12 cellular contexts compared by ENCODE assay signal in the genomic region with DNA sequence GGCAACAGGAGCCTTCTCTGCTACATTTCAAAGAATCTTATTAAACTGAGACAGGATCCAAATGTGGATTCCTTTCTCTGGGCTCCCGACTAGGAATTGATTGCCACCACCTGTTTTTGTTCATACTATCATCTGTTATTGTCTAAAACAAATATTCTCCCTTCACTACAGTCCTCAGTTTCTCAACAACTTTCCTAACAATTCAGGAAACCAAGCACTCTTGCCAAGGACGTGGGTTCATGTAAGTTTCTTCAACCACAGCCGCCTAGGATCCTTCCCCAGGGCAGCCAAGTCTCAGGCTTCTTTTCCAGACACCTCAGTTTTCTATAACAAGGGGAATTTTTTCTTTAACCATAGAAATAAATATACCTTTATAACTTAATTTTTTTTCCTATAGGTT. TPM values are rescaled to one million over a fixed set of nuclear protein-coding genes. Genes with fewer than 3 reads are reported as not detected.
DNase-seq lines count a peak whose midpoint lies in the region; ATAC-seq and TF ChIP-seq lines count a peak whose summit lies in the region.
"Had no signal": no experiment of that assay in that cellular context is flagged by ENCODE, and none has a peak within 500 bp of the region (broad histone marks: within the 10 kb centered on the region; RNA-seq: fewer than 3 reads in every experiment).

No MANE protein-coding gene starts in this region.

- intact Hi-C loops in heart left ventricle (cut with DNase I): no loop called here
- intact Hi-C loops in Calu3 (cut with micrococcal nuclease; ENCODE audit: unreplicated experiment): no loop called here

- TF ChIP-seq POLR2A in heart left ventricle (IDR thresholded peaks at IDR 0.05): no peak

- H3K27ac ChIP-seq in BLaER1 treated with 17β-estradiol and CSF1 and Interleukin-3, amounts not matched to agents 10 nM and 100 nM: peak overlapping the region in 9 of 11 experiments; percentile 1 to 65 (median 53); a peak in 16 of 22 replicates
- H3K27ac ChIP-seq in heart left ventricle (peak overlapping the region in 9 of 12 donors; percentile 26 to 85 (median 68)), skeletal muscle tissue (ENCODE audit: low read depth, low read length) (peak overlapping the region; percentile 34)
- H3K27ac ChIP-seq: vagina had no signal

- H3K9me3 Mint-ChIP-seq in Calu3 (ENCODE audit: low read depth, unreplicated experiment): no peaks in the 10 kb centered on the region
- H3K9me3 Mint-ChIP-seq: effector memory CD8-positive, alpha-beta T cell had no signal

- H3K27ac Mint-ChIP-seq in Calu3 (ENCODE audit: unreplicated experiment): no peak overlapping the region
- H3K27ac Mint-ChIP-seq: effector memory CD8-positive, alpha-beta T cell had no signal

- no peaks in the 10 kb centered on the region; a peak in 1 of 22 replicates for H3K9me3 ChIP-seq in BLaER1 treated with 17β-estradiol and CSF1 and Interleukin-3, amounts not matched to agents 10 nM and 100 nM (replicated peaks in 1 of 11)
- no peaks in the 10 kb centered on the region for H3K9me3 ChIP-seq in heart left ventricle
- no peaks in the 10 kb centered on the region for H3K9me3 ChIP-seq in skeletal muscle tissue (ENCODE audit: control insufficient read depth in 3 of 3, low read length in 3 of 3)
- H3K9me3 ChIP-seq: vagina had no signal

- in situ Hi-C loops in astrocyte of the cerebellum (cut with HindIII; ENCODE audit: low sequenced_read_pairs): no loop called here

- H3K27me3 ChIP-seq in BLaER1 treated with 17β-estradiol and CSF1 and Interleukin-3, amounts not matched to agents 10 nM and 100 nM: no peaks in the 10 kb centered on the region
- H3K27me3 ChIP-seq in heart left ventricle: no peaks in the 10 kb centered on the region
- no peaks in the 10 kb centered on the region for H3K27me3 ChIP-seq in skeletal muscle tissue (ENCODE audit: control insufficient read depth in 3 of 3, insufficient read depth in 3 of 3, low read length in 3 of 3)
- H3K27me3 ChIP-seq: vagina had no signal

- H4K20me1 ChIP-seq in BLaER1 treated with 17β-estradiol and CSF1 and Interleukin-3, amounts not matched to agents 10 nM and 100 nM: no peaks in the 10 kb centered on the region

- H3K4me3 ChIP-seq in BLaER1 treated with 17β-estradiol and CSF1 and Interleukin-3, amounts not matched to agents 10 nM and 100 nM: no peak overlapping the region; a peak in 2 of 20 replicates
- H3K4me3 ChIP-seq in astrocyte of the cerebellum (ENCODE audit: low read depth, low read length) (no peak overlapping the region), heart left ventricle (no peak overlapping the region), skeletal muscle tissue (ENCODE audit: low read length in 3 of 3) (peak overlapping the region in 1 of 3 donors; percentile 11)
- H3K4me3 ChIP-seq: vagina had no signal

- peaks cover 25 to 43% (median 29%) of the 10 kb centered on the region in 10 experiments for H3K4me1 ChIP-seq in BLaER1 treated with 17β-estradiol and CSF1 and Interleukin-3, amounts not matched to agents 10 nM and 100 nM
- H3K4me1 ChIP-seq in heart left ventricle (peaks cover 0 to 24% (median 6%) of the 10 kb centered on the region in 12 donors), skeletal muscle tissue (ENCODE audit: control insufficient read depth in 3 of 3, insufficient read depth in 3 of 3, low read length in 3 of 3) (peaks cover 0 to 8% (median 3%) of the 10 kb centered on the region in 3 donors)

- ATAC-seq in heart left ventricle: peak; percentile 50 to 82 (median 74)
- ATAC-seq: effector memory CD8-positive, alpha-beta T cell had no signal

- H3K9ac ChIP-seq in BLaER1 treated with 17β-estradiol and CSF1 and Interleukin-3, amounts not matched to agents 10 nM and 100 nM: peak overlapping the region in 4 of 11 experiments; percentile 10 to 39 (median 11); a peak in 4 of 22 replicates
- H3K9ac ChIP-seq in skeletal muscle tissue (ENCODE audit: low read depth in 1 of 3, low read length in 3 of 3): no peak overlapping the region

- TF ChIP-seq CTCF in astrocyte of the cerebellum (IDR thresholded peaks at IDR 0.05; ENCODE audit: low read depth, low read length, missing control alignments) (no peak), heart left ventricle (IDR thresholded peaks at IDR 0.05) (no peak), Calu3 (IDR thresholded peaks at IDR 0.05; ENCODE audit: unreplicated experiment) (no peak)

- no peaks in the 10 kb centered on the region for H3K36me3 ChIP-seq in BLaER1 treated with 17β-estradiol and CSF1 and Interleukin-3, amounts not matched to agents 10 nM and 100 nM
- no peaks in the 10 kb centered on the region for H3K36me3 ChIP-seq in heart left ventricle
- H3K36me3 ChIP-seq in skeletal muscle tissue (ENCODE audit: control insufficient read depth in 3 of 3, insufficient read depth in 3 of 3, low read length in 3 of 3): no peaks in the 10 kb centered on the region
- H3K36me3 ChIP-seq: vagina had no signal

- no peaks in the 10 kb centered on the region for H3K27me3 Mint-ChIP-seq in Calu3 (ENCODE audit: unreplicated experiment)
- H3K27me3 Mint-ChIP-seq: effector memory CD8-positive, alpha-beta T cell had no signal

- H3K4me3 Mint-ChIP-seq in Calu3 (ENCODE audit: low read depth, unreplicated experiment): no peak overlapping the region
- H3K4me3 Mint-ChIP-seq: effector memory CD8-positive, alpha-beta T cell had no signal

- DNase-seq in astrocyte of the cerebellum (ENCODE audit: low read depth): peak; percentile 82
- peak in 2 of 5 donors; percentile 20 to 42 for DNase-seq in heart left ventricle
- DNase-seq in hypothalamus (lab: John Stamatoyannopoulos, UW): no peak
- no peak for DNase-seq in NCI-H1092 treated with DMSO at 0.1 percent for 48 hours (lab: John Stamatoyannopoulos, UW)
- DNase-seq in NCI-H1417 treated with DMSO at 0.1 percent for 48 hours (lab: John Stamatoyannopoulos, UW): no peak
- no peak for DNase-seq in Calu3
- DNase-seq: effector memory CD8-positive, alpha-beta T cell; NCI-H1092; NCI-H226 had no signal

- peak overlapping the region; percentile 33 to 81 (median 59) for H3K4me2 ChIP-seq in BLaER1 treated with 17β-estradiol and CSF1 and Interleukin-3, amounts not matched to agents 10 nM and 100 nM

- no TSS peak for BruUV-seq in Calu3 (replicated peaks; lab: Mats Ljungman, UMichigan)

- CTCF ChIA-PET in Calu3 (lab: Charles Lee): interaction anchor here (0.7 kb wide), 1 partner anchor 291 kb away, joined by 3 read pairs; no protein-coding TSS in a partner anchor

- no peaks in the 10 kb centered on the region for H3K36me3 Mint-ChIP-seq in Calu3 (ENCODE audit: insufficient read depth, unreplicated experiment)

- 32 to 52% (median 50%) methylated on average over 3 of the region's 3 CpGs for WGBS in heart left ventricle, 4 donors

- no peaks in the 10 kb centered on the region for H3K4me1 Mint-ChIP-seq in Calu3 (ENCODE audit: low read depth, unreplicated experiment)

RNA-seq across cellular contexts. Expression of gene AGPS, which starts 39.5 kb away (rescaled TPM):
- total RNA-seq in heart left ventricle: 10 to 100 TPM; 19.7 to 36.6 (median 26.2) TPM
- polyA plus RNA-seq in heart left ventricle: 10 to 100 TPM in 1 of 2 donors, 1 to 10 TPM in 1; 4.2 to 15.6 TPM
- total RNA-seq in skeletal muscle tissue: 29.7 TPM
- 55.2 and 69.9 TPM in 2 replicates for total RNA-seq in Calu3 (2022)
